Comparison of ENCODE assay signal across 1 cellular context in the genomic region with DNA sequence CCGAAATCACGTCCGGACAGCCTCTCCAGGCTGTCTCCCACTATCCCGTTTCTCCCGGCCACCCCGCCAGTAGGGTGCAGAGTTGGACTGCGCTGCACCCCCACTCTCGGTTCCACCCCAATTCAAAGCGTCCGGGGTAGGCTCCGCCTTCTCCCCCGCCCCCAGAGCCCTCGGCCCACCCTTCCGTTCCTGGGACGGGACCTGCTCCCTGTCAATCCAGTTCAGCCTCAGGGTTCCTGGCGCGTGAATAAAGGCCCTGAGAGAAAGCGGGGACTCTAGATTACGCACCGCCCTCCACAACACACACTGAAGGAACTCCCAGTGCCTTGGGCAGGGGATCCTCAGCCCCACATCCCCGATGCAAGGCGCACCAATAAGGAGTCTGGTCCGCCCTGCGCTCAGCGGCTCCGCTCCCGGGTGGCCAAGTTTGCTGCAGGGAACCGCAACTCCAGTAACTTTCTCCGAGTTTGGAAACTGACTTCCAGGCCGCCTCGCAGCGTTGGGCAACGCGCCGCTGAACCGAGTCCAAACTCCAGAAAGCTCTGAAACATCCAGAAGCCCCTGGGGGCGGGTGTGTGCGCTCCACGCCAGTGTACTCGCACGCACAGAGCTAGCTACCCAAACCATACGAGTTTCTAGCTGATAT.
TF ChIP-seq lines count a peak whose summit lies in the region.

No MANE protein-coding gene starts in this region.

TF ChIP-seq in HCT116, 20 proteins besides CTCF, POLR2A, EP300 and RAD21 (continued from another document):
- TF ChIP-seq EGR1 (IDR thresholded peaks at IDR 0.05; ENCODE audit: low read depth), result no peak
- no peak for TF ChIP-seq YY1 (IDR thresholded peaks at IDR 0.05; ENCODE audit: extremely low read depth, insufficient replicate concordance, low read depth, low read length)
- TF ChIP-seq ATF3 (IDR thresholded peaks at IDR 0.05), result no peak
- TF ChIP-seq SRF (IDR thresholded peaks at IDR 0.05; ENCODE audit: low read depth), result no peak
- no peak for TF ChIP-seq ZFX (IDR thresholded peaks at IDR 0.05)
- no peak for TF ChIP-seq SIN3A (IDR thresholded peaks at IDR 0.05; ENCODE audit: low read depth)
